In the genomic region with DNA sequence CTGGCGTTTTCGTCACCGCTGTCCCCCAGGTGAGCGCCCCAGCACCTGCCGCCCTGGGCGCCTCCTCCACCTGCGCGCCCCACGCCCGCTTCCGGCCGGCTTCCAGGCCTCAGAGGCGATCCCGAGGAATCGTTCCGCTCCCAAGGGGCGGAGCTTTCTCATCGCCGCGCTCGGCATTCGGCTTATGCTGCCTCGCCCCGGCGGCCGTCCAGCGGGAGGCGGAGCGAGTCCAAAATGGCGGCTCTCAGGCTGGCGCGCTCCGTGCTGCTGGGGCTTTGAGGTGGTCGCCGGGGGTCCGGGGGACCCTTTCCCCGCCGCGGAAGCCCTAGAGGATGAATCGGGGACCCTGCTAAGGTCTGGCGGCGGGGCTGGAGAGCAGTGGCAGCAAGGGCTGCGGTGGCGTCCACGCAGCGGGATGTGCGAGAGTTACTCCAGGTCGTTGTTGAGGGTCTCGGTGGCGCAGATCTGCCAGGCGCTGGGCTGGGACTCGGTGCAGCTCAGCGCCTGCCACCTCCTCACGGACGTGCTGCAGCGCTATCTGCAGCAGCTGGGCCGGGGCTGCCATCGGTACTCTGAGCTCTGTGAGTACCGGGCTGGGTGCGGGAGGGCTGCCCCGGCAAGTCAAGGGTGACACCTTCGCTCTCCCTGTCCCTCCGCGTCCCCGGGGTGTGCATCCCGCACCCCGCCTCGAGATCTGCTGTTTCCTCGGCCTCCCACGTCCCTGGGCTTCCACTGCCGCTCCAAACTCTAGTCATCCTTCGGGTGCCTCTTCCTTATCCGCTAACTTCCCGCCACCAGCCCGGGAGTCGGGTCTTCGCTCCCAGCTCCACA, we compare ENCODE assay signal across 8 cellular contexts.
DNase-seq lines count a peak whose midpoint lies in the region; ATAC-seq and TF ChIP-seq lines count a peak whose summit lies in the region.

TSS of gene TAF3 (plus strand) at position 211 of the 831 bp plus-strand sequence. CDS start at position 416, 205 bp downstream.

- TF ChIP-seq CTCF in AG09309 (IDR thresholded peaks at IDR 0.05; ENCODE audit: control insufficient read depth, insufficient read depth, low read depth, low read length, missing control alignments), result no peak

- peak within 1 kb of the TSS; percentile 73 for H3K4me3 ChIP-seq in AG09309 (ENCODE audit: control insufficient read depth, low read depth, low read length)

- ATAC-seq in GM18909 (IDR thresholded peaks at IDR 0.05; ENCODE audit: poor library complexity, unreplicated experiment) (peak; percentile 87), HG03139 (IDR thresholded peaks at IDR 0.05; ENCODE audit: unreplicated experiment) (peak; percentile 82)

- peak; percentile 31 for DNase-seq in AG09309 (ENCODE audit: low read depth)
- DNase-seq in NCI-H2227 (lab: John Stamatoyannopoulos, UW; ENCODE audit: unreplicated experiment), result peak; percentile 92
- peak; percentile 90 for DNase-seq in activated CD4-positive, CD25-positive, alpha-beta regulatory T cell treated with anti-CD3 and anti-CD28 coated beads, Interleukin-2, amount 50 U/mL, for 16 hours (ENCODE audit: low read depth, low spot score)
- DNase-seq in central memory CD4-positive, alpha-beta T cell, result peak; percentile 88
- DNase-seq in islet precursor cell, result peak; percentile 90
- peak; percentile 86 to 91 for DNase-seq in stimulated activated CD4-positive, alpha-beta T cell treated with anti-CD3 and anti-CD28 coated beads, Interleukin-12 subunit alpha, Interleukin-12 subunit beta, amount 100 ng/mL, for 24 hours (ENCODE audit: low read depth in 2 of 2)

Comparison
In these comparisons a context has a peak if more than half of its experiments do, and no peak if none do; other contexts are left out.
1. Peak in every context shown above with its lines: DNase-seq, ATAC-seq and H3K4me3 ChIP-seq.
2. DNase-seq: peak in every context shown above with its lines; median percentile 92 in NCI-H2227; 90 in activated CD4-positive, CD25-positive, alpha-beta regulatory T cell treated with anti-CD3 and anti-CD28 coated beads, Interleukin-2, amount 50 U/mL, for 16 hours; 90 in islet precursor cell; 88 in stimulated activated CD4-positive, alpha-beta T cell treated with anti-CD3 and anti-CD28 coated beads, Interleukin-12 subunit alpha, Interleukin-12 subunit beta, amount 100 ng/mL, for 24 hours; 88 in central memory CD4-positive, alpha-beta T cell; 31 in AG09309.